ENCODE assay signal across 8 cellular contexts in the genomic region with DNA sequence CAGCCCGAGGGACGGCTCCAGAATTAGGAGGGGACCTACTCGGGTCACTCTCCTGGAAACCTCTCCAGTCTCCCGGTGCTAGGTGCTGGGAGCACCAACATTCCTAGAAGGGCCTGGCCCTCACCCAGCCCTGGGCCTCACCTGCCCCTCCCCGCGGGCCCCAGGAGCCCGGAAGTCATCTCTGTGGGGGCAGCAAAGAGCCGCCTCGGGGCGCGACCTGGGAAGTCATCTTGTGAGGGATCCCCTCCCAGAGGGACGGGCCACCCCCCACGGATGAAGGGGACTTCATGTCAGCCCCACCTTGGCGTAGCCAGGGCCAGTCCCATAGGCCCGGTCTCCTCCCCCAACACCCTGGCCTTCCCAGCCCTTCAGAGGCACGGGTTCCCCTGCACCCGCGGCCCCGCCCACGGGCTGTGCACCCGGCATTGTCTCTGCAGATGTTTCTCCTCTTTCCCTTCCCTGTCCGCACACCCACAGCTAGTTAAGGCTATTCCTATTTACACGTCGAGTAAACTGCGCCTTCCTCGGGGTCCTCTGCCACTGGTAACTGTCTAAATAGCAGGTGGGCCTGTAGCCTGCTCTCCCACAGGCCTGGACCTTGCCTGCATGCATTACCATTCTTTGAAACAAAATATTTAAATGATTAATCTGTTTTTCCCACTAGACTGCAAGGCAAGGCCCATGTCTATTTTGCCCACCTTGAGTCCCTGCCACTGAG. TPM values are rescaled to one million over a fixed set of nuclear protein-coding genes. Genes with fewer than 3 reads are reported as not detected.
DNase-seq lines count a peak whose midpoint lies in the region; ATAC-seq and TF ChIP-seq lines count a peak whose summit lies in the region.

No MANE protein-coding gene starts in this region.

- H3K4me1 ChIP-seq in ascending aorta, result peaks cover 0 to 5% of the 10 kb centered on the region in 2 donors

- H3K4me3 ChIP-seq in ascending aorta, result peak overlapping the region; percentile 75 to 88
- peak overlapping the region; percentile 74 for H3K4me3 ChIP-seq in iPS-11a (ENCODE audit: low read depth, low read length)
- H3K4me3 ChIP-seq in skin epidermis, result peak overlapping the region; percentile 72 to 97 (median 90)

- H3K36me3 ChIP-seq in ascending aorta, result no peaks in the 10 kb centered on the region

- intact Hi-C loops in ascending aorta (cut with DNase I), result loop anchor here (2.0 to 10.0 kb wide), 2 partner anchors 330 to 572 kb away; partner anchors contain the start of genes MPC1 and RPS6KA2

- no peak for TF ChIP-seq CTCF in ascending aorta (IDR thresholded peaks at IDR 0.05)

- no peaks in the 10 kb centered on the region for H3K27me3 ChIP-seq in ascending aorta

- peak overlapping the region; percentile 73 to 86 for H3K27ac ChIP-seq in ascending aorta
- H3K27ac ChIP-seq in skin epidermis, result peak overlapping the region; percentile 60 to 97 (median 89)

- ATAC-seq in GM19035 (IDR thresholded peaks at IDR 0.05; ENCODE audit: unreplicated experiment) (peak; percentile 40), HG03139 (IDR thresholded peaks at IDR 0.05; ENCODE audit: unreplicated experiment) (peak; percentile 37)

- no peaks in the 10 kb centered on the region for H3K9me3 ChIP-seq in ascending aorta

- peak; percentile 87 for DNase-seq in CD1c-positive myeloid dendritic cell (ENCODE audit: extremely low spot score)
- DNase-seq in RPMI7951 (ENCODE audit: low read depth), result peak; percentile 25
- DNase-seq in ascending aorta (ENCODE audit: low spot score in 2 of 2), result peak in 1 of 2 donors; percentile 75
- DNase-seq in midbrain (lab: John Stamatoyannopoulos, UW), result no peak

RNA-seq across cellular contexts. Expression of gene RNASET2, which starts 0.9 kb away (rescaled TPM):
- total RNA-seq in RPMI7951 (2014; rRNA removed; shearing (Covaris generic)), result 19.2 and 26.7 TPM in 2 replicates
- 51.9 TPM for total RNA-seq in ascending aorta

RNA-seq across cellular contexts. Expression of gene CEP43, which starts 42.0 kb away (rescaled TPM):
- 41.4 and 54.5 TPM in 2 replicates for total RNA-seq in RPMI7951 (2014; rRNA removed; shearing (Covaris generic))
- 10.7 TPM for total RNA-seq in ascending aorta
